15 cellular contexts compared by ENCODE assay signal in genomic region chr18:79902640-79903039, GRCh38.
"Had no signal": no experiment of that assay in that cellular context is flagged by ENCODE, and none has a peak within 500 bp of the region (broad histone marks: within the 10 kb centered on the region; RNA-seq: fewer than 3 reads in every experiment).

No MANE protein-coding gene starts in this region.

- H3K4me1 ChIP-seq: gastrocnemius medialis, SJSA1 had no signal

- DNase-seq: activated CD4-positive, alpha-beta T cell treated with anti-CD3 and anti-CD28 coated beads for 48 hours; activated T-cell treated with anti-CD3 and anti-CD28 coated beads, Interleukin-2, amount 50 U/mL, for 1 hour; cortex of kidney; effector CD8-positive, alpha-beta T cell; nucleus accumbens; SW 1271 had no signal

- H3K27me3 Mint-ChIP-seq: activated naive CD4-positive, alpha-beta T cell treated with anti-CD3 and anti-CD28 coated beads, Interleukin-2, amount 50 U/mL, for 24 hours; central memory CD8-positive, alpha-beta T cell; naive thymus-derived CD4-positive, alpha-beta T cell; type B pancreatic cell had no signal

- ATAC-seq: gastrocnemius medialis; naive thymus-derived CD4-positive, alpha-beta T cell had no signal

- H3K9me3 Mint-ChIP-seq: type B pancreatic cell had no signal

- H3K27ac Mint-ChIP-seq: activated naive CD4-positive, alpha-beta T cell treated with anti-CD3 and anti-CD28 coated beads, Interleukin-2, amount 50 U/mL, for 24 hours; type B pancreatic cell had no signal

- H3K4me1 Mint-ChIP-seq: central memory CD8-positive, alpha-beta T cell had no signal

- H3K9me3 ChIP-seq: gastrocnemius medialis had no signal

- H3K4me3 ChIP-seq: gastrocnemius medialis, SJSA1, skin epidermis had no signal

- H3K27ac ChIP-seq: epithelial cell of prostate, gastrocnemius medialis, SJSA1, skin epidermis, WERI-Rb-1 had no signal

- H3K4me3 Mint-ChIP-seq: activated naive CD4-positive, alpha-beta T cell treated with anti-CD3 and anti-CD28 coated beads, Interleukin-2, amount 50 U/mL, for 24 hours; central memory CD8-positive, alpha-beta T cell; naive thymus-derived CD4-positive, alpha-beta T cell; type B pancreatic cell had no signal

- H3K27me3 ChIP-seq: gastrocnemius medialis, SJSA1 had no signal
